ENCODE assay signal across 1 cellular context in genomic region chr17:77432034-77432554, GRCh38.
TF ChIP-seq lines count a peak whose summit lies in the region.

No MANE protein-coding gene starts in this region.

TF ChIP-seq in WTC11, 78 proteins besides CTCF, POLR2A, EP300 and RAD21 (continued from another document):
- TF ChIP-seq, protein P1, sequence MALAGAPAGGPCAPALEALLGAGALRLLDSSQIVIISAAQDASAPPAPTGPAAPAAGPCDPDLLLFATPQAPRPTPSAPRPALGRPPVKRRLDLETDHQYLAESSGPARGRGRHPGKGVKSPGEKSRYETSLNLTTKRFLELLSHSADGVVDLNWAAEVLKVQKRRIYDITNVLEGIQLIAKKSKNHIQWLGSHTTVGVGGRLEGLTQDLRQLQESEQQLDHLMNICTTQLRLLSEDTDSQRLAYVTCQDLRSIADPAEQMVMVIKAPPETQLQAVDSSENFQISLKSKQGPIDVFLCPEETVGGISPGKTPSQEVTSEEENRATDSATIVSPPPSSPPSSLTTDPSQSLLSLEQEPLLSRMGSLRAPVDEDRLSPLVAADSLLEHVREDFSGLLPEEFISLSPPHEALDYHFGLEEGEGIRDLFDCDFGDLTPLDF (CRISPR knock-in tag; IDR thresholded peaks at IDR 0.05), result no peak
TF ChIP-seq in WTC11: peak in this region for 0.
